In the genomic region with DNA sequence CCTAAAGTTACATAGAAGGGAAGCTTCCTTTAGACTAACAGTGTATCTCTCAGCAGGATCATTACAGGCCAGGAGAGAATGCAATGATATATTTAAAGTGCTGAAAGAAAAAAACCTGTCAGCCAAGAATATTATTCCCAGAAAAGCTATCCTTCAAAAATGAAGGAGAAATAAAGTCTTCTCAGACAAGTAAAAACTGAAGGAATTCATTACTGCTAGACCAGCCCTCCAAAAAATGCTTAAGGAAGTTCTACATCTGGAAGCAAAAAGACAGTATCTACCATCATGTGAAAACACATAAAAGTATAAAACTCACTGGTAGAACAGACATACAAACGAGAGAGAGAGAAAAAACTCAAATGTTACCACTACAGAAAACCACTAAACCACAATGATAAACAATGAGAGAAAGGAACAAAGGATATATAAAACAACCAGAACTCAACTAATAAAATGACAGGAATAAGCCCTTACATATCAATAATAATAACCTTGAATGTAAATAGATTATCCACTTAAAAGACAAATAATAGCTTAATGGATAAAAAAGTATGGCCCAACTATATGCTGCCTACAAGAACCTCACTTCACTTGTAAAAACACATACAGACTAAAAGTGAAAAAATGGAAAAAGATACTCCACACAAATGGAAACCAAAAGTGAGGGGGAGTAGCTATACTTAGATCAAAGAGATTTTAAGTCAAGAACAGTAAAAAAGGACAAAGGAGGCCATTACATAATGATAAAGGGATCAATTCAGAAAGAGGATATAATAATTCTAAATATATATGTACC, we compare ENCODE assay signal across 1 cellular context.
TF ChIP-seq lines count a peak whose summit lies in the region.

No MANE protein-coding gene starts in this region.

TF ChIP-seq in WTC11, 78 proteins besides CTCF, POLR2A, EP300 and RAD21 (continued from another document):
- TF ChIP-seq TP53 (CRISPR knock-in tag; IDR thresholded peaks at IDR 0.05) (no peak), ZNF423 (CRISPR knock-in tag; IDR thresholded peaks at IDR 0.05) (no peak), KAT7 (CRISPR knock-in tag; IDR thresholded peaks at IDR 0.05; ENCODE audit: borderline replicate concordance) (no peak), ZNF219 (CRISPR knock-in tag; IDR thresholded peaks at IDR 0.05; ENCODE audit: borderline replicate concordance) (no peak), ZNF671 (CRISPR knock-in tag; IDR thresholded peaks at IDR 0.05) (no peak), FOXP1 (CRISPR knock-in tag; IDR thresholded peaks at IDR 0.05; ENCODE audit: borderline replicate concordance) (no peak), RELA (CRISPR knock-in tag; IDR thresholded peaks at IDR 0.05; ENCODE audit: borderline replicate concordance) (no peak), NFYB (CRISPR knock-in tag; conservative IDR thresholded peaks at IDR 0.05; ENCODE audit: low read depth) (no peak)
- TF ChIP-seq, protein P1, sequence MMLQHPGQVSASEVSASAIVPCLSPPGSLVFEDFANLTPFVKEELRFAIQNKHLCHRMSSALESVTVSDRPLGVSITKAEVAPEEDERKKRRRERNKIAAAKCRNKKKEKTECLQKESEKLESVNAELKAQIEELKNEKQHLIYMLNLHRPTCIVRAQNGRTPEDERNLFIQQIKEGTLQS (CRISPR knock-in tag; conservative IDR thresholded peaks at IDR 0.05), result no peak
- TF ChIP-seq, protein P2, sequence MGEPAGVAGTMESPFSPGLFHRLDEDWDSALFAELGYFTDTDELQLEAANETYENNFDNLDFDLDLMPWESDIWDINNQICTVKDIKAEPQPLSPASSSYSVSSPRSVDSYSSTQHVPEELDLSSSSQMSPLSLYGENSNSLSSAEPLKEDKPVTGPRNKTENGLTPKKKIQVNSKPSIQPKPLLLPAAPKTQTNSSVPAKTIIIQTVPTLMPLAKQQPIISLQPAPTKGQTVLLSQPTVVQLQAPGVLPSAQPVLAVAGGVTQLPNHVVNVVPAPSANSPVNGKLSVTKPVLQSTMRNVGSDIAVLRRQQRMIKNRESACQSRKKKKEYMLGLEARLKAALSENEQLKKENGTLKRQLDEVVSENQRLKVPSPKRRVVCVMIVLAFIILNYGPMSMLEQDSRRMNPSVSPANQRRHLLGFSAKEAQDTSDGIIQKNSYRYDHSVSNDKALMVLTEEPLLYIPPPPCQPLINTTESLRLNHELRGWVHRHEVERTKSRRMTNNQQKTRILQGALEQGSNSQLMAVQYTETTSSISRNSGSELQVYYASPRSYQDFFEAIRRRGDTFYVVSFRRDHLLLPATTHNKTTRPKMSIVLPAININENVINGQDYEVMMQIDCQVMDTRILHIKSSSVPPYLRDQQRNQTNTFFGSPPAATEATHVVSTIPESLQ (CRISPR knock-in tag; IDR thresholded peaks at IDR 0.05), result no peak
